In the genomic region with DNA sequence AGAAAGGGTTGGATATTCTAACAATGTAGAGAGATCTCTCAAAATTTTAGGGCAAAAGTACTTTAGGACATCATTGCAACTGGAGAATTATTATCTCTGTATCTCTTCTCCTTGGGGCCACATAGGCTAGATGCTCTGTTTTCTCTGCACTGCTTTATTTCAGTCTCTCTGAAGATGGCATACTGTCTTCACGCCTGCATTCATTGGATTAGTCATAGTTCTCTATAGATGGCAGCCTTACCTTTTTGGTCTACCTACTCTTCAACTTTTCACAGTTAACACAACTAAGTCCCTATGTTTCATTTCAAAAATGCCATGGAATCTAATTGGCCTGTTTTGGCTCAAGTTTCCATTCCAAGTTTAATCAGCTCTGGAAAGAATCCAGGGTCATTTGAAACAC, we compare ENCODE assay signal across 3 cellular contexts.
TF ChIP-seq lines count a peak whose summit lies in the region.

No MANE protein-coding gene starts in this region.

TF ChIP-seq in SK-N-SH treated with all-trans-retinoic acid at 6 μM for 48 hours, 23 proteins besides CTCF, POLR2A, EP300 and RAD21 (continued from another document):
- TF ChIP-seq, protein P1, sequence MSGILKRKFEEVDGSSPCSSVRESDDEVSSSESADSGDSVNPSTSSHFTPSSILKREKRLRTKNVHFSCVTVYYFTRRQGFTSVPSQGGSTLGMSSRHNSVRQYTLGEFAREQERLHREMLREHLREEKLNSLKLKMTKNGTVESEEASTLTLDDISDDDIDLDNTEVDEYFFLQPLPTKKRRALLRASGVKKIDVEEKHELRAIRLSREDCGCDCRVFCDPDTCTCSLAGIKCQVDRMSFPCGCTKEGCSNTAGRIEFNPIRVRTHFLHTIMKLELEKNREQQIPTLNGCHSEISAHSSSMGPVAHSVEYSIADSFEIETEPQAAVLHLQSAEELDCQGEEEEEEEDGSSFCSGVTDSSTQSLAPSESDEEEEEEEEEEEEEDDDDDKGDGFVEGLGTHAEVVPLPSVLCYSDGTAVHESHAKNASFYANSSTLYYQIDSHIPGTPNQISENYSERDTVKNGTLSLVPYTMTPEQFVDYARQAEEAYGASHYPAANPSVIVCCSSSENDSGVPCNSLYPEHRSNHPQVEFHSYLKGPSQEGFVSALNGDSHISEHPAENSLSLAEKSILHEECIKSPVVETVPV (CRISPR knock-in tag; IDR thresholded peaks at IDR 0.05) = no peak
- TF ChIP-seq ZC3H10 (CRISPR knock-in tag; IDR thresholded peaks at IDR 0.05) (no peak), ESRRG (CRISPR knock-in tag; IDR thresholded peaks at IDR 0.05) (no peak), BACH2 (CRISPR knock-in tag; IDR thresholded peaks at IDR 0.05; ENCODE audit: borderline replicate concordance) (no peak), TCF4 (CRISPR knock-in tag; IDR thresholded peaks at IDR 0.05; ENCODE audit: borderline replicate concordance) (no peak), RARB (CRISPR knock-in tag; IDR thresholded peaks at IDR 0.05) (no peak), TOX (CRISPR knock-in tag; IDR thresholded peaks at IDR 0.05; ENCODE audit: borderline replicate concordance) (no peak), ZNF565 (CRISPR knock-in tag; conservative IDR thresholded peaks at IDR 0.05; ENCODE audit: low read depth) (no peak), PPARA (CRISPR knock-in tag; IDR thresholded peaks at IDR 0.05; ENCODE audit: borderline replicate concordance) (no peak)
- TF ChIP-seq, protein P2, sequence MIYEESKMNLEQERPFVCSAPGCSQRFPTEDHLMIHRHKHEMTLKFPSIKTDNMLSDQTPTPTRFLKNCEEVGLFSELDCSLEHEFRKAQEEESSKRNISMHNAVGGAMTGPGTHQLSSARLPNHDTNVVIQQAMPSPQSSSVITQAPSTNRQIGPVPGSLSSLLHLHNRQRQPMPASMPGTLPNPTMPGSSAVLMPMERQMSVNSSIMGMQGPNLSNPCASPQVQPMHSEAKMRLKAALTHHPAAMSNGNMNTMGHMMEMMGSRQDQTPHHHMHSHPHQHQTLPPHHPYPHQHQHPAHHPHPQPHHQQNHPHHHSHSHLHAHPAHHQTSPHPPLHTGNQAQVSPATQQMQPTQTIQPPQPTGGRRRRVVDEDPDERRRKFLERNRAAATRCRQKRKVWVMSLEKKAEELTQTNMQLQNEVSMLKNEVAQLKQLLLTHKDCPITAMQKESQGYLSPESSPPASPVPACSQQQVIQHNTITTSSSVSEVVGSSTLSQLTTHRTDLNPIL (CRISPR knock-in tag; IDR thresholded peaks at IDR 0.05; ENCODE audit: low read depth) = no peak
TF ChIP-seq in SK-N-SH treated with all-trans-retinoic acid at 6 μM for 48 hours: peak in this region for 0.

TF ChIP-seq in SK-N-SH, 30 proteins besides CTCF, POLR2A, EP300 and RAD21 (continued from another document):
- TF ChIP-seq, protein P3, sequence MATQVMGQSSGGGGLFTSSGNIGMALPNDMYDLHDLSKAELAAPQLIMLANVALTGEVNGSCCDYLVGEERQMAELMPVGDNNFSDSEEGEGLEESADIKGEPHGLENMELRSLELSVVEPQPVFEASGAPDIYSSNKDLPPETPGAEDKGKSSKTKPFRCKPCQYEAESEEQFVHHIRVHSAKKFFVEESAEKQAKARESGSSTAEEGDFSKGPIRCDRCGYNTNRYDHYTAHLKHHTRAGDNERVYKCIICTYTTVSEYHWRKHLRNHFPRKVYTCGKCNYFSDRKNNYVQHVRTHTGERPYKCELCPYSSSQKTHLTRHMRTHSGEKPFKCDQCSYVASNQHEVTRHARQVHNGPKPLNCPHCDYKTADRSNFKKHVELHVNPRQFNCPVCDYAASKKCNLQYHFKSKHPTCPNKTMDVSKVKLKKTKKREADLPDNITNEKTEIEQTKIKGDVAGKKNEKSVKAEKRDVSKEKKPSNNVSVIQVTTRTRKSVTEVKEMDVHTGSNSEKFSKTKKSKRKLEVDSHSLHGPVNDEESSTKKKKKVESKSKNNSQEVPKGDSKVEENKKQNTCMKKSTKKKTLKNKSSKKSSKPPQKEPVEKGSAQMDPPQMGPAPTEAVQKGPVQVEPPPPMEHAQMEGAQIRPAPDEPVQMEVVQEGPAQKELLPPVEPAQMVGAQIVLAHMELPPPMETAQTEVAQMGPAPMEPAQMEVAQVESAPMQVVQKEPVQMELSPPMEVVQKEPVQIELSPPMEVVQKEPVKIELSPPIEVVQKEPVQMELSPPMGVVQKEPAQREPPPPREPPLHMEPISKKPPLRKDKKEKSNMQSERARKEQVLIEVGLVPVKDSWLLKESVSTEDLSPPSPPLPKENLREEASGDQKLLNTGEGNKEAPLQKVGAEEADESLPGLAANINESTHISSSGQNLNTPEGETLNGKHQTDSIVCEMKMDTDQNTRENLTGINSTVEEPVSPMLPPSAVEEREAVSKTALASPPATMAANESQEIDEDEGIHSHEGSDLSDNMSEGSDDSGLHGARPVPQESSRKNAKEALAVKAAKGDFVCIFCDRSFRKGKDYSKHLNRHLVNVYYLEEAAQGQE (IDR thresholded peaks at IDR 0.05; ENCODE audit: low read depth, low read length) = no peak
- TF ChIP-seq MEF2A (IDR thresholded peaks at IDR 0.05; ENCODE audit: borderline replicate concordance, low read depth) (no peak), NRF1 (IDR thresholded peaks at IDR 0.05; ENCODE audit: low read depth, low read length) (no peak), RCOR1 (IDR thresholded peaks at IDR 0.05; ENCODE audit: low read length) (no peak), ELF1 (IDR thresholded peaks at IDR 0.05) (no peak)
- TF ChIP-seq, protein P4, sequence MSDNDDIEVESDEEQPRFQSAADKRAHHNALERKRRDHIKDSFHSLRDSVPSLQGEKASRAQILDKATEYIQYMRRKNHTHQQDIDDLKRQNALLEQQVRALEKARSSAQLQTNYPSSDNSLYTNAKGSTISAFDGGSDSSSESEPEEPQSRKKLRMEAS (IDR thresholded peaks at IDR 0.05; ENCODE audit: low read depth) = no peak
- TF ChIP-seq, protein P5, sequence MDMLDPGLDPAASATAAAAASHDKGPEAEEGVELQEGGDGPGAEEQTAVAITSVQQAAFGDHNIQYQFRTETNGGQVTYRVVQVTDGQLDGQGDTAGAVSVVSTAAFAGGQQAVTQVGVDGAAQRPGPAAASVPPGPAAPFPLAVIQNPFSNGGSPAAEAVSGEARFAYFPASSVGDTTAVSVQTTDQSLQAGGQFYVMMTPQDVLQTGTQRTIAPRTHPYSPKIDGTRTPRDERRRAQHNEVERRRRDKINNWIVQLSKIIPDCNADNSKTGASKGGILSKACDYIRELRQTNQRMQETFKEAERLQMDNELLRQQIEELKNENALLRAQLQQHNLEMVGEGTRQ (IDR thresholded peaks at IDR 0.05; ENCODE audit: borderline replicate concordance, low read depth, low read length) = no peak

TF ChIP-seq in HCT116, 20 proteins besides CTCF, POLR2A, EP300 and RAD21 (continued from another document):
- TF ChIP-seq JUND (IDR thresholded peaks at IDR 0.05) (no peak), CBX3 (IDR thresholded peaks at IDR 0.05; ENCODE audit: low read depth) (no peak), ZNF274 (IDR thresholded peaks at IDR 0.05; ENCODE audit: low read depth, low read length) (no peak)
